Comparison of ENCODE assay signal across 15 cellular contexts in the genomic region with DNA sequence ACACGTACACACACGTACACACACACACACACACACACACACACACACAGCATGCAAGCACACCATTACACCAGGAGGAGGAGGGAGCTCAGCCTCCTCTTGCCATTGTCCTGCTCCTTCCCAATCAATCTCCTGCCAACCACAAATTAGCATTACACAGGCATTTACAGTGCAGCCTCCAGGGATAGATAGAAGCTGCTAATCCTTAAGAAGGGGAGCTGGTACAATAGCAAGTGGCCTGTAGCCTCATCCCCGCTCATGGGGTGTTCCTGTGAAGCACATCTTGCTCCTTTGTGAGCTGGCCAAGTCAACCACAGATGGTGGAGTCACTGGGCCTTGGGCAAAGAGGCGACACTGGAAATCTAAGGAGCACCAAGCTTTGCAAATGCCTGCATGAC.
DNase-seq lines count a peak whose midpoint lies in the region; ATAC-seq and TF ChIP-seq lines count a peak whose summit lies in the region.
"Had no signal": no experiment of that assay in that cellular context is flagged by ENCODE, and none has a peak within 500 bp of the region (broad histone marks: within the 10 kb centered on the region; RNA-seq: fewer than 3 reads in every experiment).

No MANE protein-coding gene starts in this region.

- no peaks in the 10 kb centered on the region for H3F3A ChIP-seq in GM23338 (replicated peaks; ENCODE audit: low read depth)

- H3K36me3 ChIP-seq in GM23338 (ENCODE audit: insufficient read depth) (no peaks in the 10 kb centered on the region), NT2/D1 (ENCODE audit: insufficient read depth, insufficient read length, low read length) (no peaks in the 10 kb centered on the region)
- H3K36me3 ChIP-seq: lower lobe of right lung, prostate gland had no signal

- TF ChIP-seq CTCF in GM23338 (conservative IDR thresholded peaks at IDR 0.05; ENCODE audit: low read depth in 2 of 2) = no peak

- H3K4me1 Mint-ChIP-seq in GM23338 = peaks cover 51% of the 10 kb centered on the region

- H2AFZ ChIP-seq in GM23338 = no peak overlapping the region

- no peaks in the 10 kb centered on the region for H3K9me3 ChIP-seq in NT2/D1 (ENCODE audit: insufficient read depth, low read length)
- H3K9me3 ChIP-seq: lower lobe of right lung, prostate gland had no signal

- ATAC-seq in GM23338 (peak; percentile 92), HG02981 (IDR thresholded peaks at IDR 0.05; ENCODE audit: unreplicated experiment) (no peak), GM19351 (IDR thresholded peaks at IDR 0.05; ENCODE audit: unreplicated experiment) (no peak)
- ATAC-seq: lower lobe of right lung had no signal

- no peaks in the 10 kb centered on the region for H4K20me1 ChIP-seq in GM23338 (replicated peaks; ENCODE audit: insufficient read depth)

- peak overlapping the region; percentile 7; the same call in 1 of the 3 replicates for H3K4me3 Mint-ChIP-seq in GM23338
- H3K4me3 Mint-ChIP-seq: dendritic cell treated with granulocyte-macrophage colony-stimulating factor and Interleukin-4, amounts not matched to agents 40 ng/mL and 50 ng/mL, for 4 days; stimulated activated naive CD8-positive, alpha-beta T cell treated with anti-CD3 and anti-CD28 coated beads, Interleukin-15, Interleukin-2, amounts not matched to agents 100 ng/mL and 50 ng/mL, for 24 hours had no signal

- H3K4me3 ChIP-seq in GM23338 (no peak overlapping the region), NT2/D1 (ENCODE audit: insufficient read length, low read depth) (no peak overlapping the region)
- H3K4me3 ChIP-seq: lower lobe of right lung, prostate gland had no signal

- H3K9ac ChIP-seq in NT2/D1 (ENCODE audit: insufficient read length, low read depth) = peak overlapping the region; percentile 64

- peaks cover 10% of the 10 kb centered on the region for H3K27me3 Mint-ChIP-seq in GM23338 (ENCODE audit: insufficient read depth, low read depth, poor library complexity)

- peaks cover 3% of the 10 kb centered on the region; the same call in 1 of the 3 replicates for H3K36me3 Mint-ChIP-seq in GM23338 (ENCODE audit: low read depth)

- H3K9me2 ChIP-seq in GM23338 (ENCODE audit: insufficient read depth) = peaks cover 11% of the 10 kb centered on the region; the same call in 1 of the 2 replicates

- H3K79me2 ChIP-seq in GM23338 (replicated peaks; ENCODE audit: insufficient read depth) = no peaks in the 10 kb centered on the region

- H3K27ac ChIP-seq in GM23338 (ENCODE audit: low read depth) = peak overlapping the region; percentile 86
- H3K27ac ChIP-seq: lower lobe of right lung, prostate gland had no signal

- H3K4me2 ChIP-seq in GM23338 = peak overlapping the region; percentile 63

- H3K27me3 ChIP-seq in GM23338 (ENCODE audit: insufficient read depth) (no peaks in the 10 kb centered on the region), NT2/D1 (ENCODE audit: insufficient read depth, insufficient read length) (no peaks in the 10 kb centered on the region)

- no peaks in the 10 kb centered on the region; the same call in 2 of the 3 replicates for H3K9me3 Mint-ChIP-seq in GM23338
- H3K9me3 Mint-ChIP-seq: dendritic cell treated with granulocyte-macrophage colony-stimulating factor and Interleukin-4, amounts not matched to agents 40 ng/mL and 50 ng/mL, for 4 days; stimulated activated naive CD8-positive, alpha-beta T cell treated with anti-CD3 and anti-CD28 coated beads, Interleukin-15, Interleukin-2, amounts not matched to agents 100 ng/mL and 50 ng/mL, for 24 hours had no signal

- DNase-seq in GM23338 (ENCODE audit: low spot score) (peak; percentile 80), NT2/D1 (ENCODE audit: low read depth, low spot score) (peak; percentile 97), fibroblast of peridontal ligament (ENCODE audit: extremely low read depth) (peak; percentile 24), retina (peak; percentile 67), COLO829 (ENCODE audit: low spot score) (no peak)
- DNase-seq: activated naive CD4-positive, alpha-beta T cell treated with anti-CD3 and anti-CD28 coated beads, Interleukin-2, amount 50 U/mL, for 16 hours; Calu3; lower lobe of right lung; NCI-H1436 treated with DMSO at 0.1 percent for 48 hours; stimulated activated CD4-positive, alpha-beta T cell treated with anti-CD3 and anti-CD28 coated beads, Interleukin-4, amount 100 ng/mL, for 1 hour had no signal

- peaks cover 19% of the 10 kb centered on the region for H3K4me1 ChIP-seq in GM23338 (ENCODE audit: insufficient read depth)
- peaks cover 14% of the 10 kb centered on the region for H3K4me1 ChIP-seq in NT2/D1 (ENCODE audit: insufficient read depth, insufficient read length)
- H3K4me1 ChIP-seq: prostate gland had no signal

- H3K27ac Mint-ChIP-seq in GM23338 = peak overlapping the region; percentile 39; the same call in 1 of the 2 replicates
- H3K27ac Mint-ChIP-seq: dendritic cell treated with granulocyte-macrophage colony-stimulating factor and Interleukin-4, amounts not matched to agents 40 ng/mL and 50 ng/mL, for 4 days; stimulated activated naive CD8-positive, alpha-beta T cell treated with anti-CD3 and anti-CD28 coated beads, Interleukin-15, Interleukin-2, amounts not matched to agents 100 ng/mL and 50 ng/mL, for 24 hours had no signal

TF ChIP-seq in GM23338, 12 proteins besides CTCF, POLR2A, EP300 and RAD21:
- no peak for TF ChIP-seq EZH2phosphoT487 (IDR thresholded peaks at IDR 0.05; ENCODE audit: unreplicated experiment)
- TF ChIP-seq CREB1 (CRISPR knock-in tag; IDR thresholded peaks at IDR 0.05; ENCODE audit: low read depth) = peak; percentile 51; the same call in 1 of the 2 replicates
- TF ChIP-seq NANOG (IDR thresholded peaks at IDR 0.05; ENCODE audit: borderline replicate concordance) = peak; percentile 37; the same call in 1 of the 2 replicates
- TF ChIP-seq, protein P1, sequence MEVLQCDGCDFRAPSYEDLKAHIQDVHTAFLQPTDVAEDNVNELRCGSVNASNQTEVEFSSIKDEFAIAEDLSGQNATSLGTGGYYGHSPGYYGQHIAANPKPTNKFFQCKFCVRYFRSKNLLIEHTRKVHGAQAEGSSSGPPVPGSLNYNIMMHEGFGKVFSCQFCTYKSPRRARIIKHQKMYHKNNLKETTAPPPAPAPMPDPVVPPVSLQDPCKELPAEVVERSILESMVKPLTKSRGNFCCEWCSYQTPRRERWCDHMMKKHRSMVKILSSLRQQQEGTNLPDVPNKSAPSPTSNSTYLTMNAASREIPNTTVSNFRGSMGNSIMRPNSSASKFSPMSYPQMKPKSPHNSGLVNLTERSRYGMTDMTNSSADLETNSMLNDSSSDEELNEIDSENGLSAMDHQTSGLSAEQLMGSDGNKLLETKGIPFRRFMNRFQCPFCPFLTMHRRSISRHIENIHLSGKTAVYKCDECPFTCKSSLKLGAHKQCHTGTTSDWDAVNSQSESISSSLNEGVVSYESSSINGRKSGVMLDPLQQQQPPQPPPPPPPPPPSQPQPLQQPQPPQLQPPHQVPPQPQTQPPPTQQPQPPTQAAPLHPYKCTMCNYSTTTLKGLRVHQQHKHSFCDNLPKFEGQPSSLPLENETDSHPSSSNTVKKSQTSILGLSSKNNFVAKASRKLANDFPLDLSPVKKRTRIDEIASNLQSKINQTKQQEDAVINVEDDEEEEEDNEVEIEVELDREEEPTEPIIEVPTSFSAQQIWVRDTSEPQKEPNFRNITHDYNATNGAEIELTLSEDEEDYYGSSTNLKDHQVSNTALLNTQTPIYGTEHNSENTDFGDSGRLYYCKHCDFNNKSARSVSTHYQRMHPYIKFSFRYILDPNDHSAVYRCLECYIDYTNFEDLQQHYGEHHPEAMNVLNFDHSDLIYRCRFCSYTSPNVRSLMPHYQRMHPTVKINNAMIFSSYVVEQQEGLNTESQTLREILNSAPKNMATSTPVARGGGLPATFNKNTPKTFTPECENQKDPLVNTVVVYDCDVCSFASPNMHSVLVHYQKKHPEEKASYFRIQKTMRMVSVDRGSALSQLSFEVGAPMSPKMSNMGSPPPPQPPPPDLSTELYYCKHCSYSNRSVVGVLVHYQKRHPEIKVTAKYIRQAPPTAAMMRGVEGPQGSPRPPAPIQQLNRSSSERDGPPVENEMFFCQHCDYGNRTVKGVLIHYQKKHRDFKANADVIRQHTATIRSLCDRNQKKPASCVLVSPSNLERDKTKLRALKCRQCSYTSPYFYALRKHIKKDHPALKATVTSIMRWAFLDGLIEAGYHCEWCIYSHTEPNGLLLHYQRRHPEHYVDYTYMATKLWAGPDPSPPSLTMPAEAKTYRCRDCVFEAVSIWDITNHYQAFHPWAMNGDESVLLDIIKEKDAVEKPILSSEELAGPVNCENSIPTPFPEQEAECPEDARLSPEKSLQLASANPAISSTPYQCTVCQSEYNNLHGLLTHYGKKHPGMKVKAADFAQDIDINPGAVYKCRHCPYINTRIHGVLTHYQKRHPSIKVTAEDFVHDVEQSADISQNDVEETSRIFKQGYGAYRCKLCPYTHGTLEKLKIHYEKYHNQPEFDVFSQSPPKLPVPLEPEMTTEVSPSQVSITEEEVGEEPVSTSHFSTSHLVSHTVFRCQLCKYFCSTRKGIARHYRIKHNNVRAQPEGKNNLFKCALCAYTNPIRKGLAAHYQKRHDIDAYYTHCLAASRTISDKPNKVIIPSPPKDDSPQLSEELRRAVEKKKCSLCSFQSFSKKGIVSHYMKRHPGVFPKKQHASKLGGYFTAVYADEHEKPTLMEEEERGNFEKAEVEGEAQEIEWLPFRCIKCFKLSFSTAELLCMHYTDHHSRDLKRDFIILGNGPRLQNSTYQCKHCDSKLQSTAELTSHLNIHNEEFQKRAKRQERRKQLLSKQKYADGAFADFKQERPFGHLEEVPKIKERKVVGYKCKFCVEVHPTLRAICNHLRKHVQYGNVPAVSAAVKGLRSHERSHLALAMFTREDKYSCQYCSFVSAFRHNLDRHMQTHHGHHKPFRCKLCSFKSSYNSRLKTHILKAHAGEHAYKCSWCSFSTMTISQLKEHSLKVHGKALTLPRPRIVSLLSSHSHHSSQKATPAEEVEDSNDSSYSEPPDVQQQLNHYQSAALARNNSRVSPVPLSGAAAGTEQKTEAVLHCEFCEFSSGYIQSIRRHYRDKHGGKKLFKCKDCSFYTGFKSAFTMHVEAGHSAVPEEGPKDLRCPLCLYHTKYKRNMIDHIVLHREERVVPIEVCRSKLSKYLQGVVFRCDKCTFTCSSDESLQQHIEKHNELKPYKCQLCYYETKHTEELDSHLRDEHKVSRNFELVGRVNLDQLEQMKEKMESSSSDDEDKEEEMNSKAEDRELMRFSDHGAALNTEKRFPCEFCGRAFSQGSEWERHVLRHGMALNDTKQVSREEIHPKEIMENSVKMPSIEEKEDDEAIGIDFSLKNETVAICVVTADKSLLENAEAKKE (CRISPR knock-in tag; IDR thresholded peaks at IDR 0.05) = peak; percentile 97
- TF ChIP-seq EZH2 (IDR thresholded peaks at IDR 0.05; ENCODE audit: low read depth, unreplicated experiment) = no peak
- TF ChIP-seq POLR2AphosphoS5 (IDR thresholded peaks at IDR 0.05; ENCODE audit: low read depth) = 0 out of 2 replicates have a peak, but pooled peaks have one; percentile 23
- TF ChIP-seq ZNF331 (CRISPR knock-in tag; IDR thresholded peaks at IDR 0.05; ENCODE audit: low read depth) = peak; percentile 14; the same call in 1 of the 2 replicates
- peak; percentile 75; the same call in 1 of the 2 replicates for TF ChIP-seq ZNF114 (CRISPR knock-in tag; IDR thresholded peaks at IDR 0.05)
